In the genomic region with DNA sequence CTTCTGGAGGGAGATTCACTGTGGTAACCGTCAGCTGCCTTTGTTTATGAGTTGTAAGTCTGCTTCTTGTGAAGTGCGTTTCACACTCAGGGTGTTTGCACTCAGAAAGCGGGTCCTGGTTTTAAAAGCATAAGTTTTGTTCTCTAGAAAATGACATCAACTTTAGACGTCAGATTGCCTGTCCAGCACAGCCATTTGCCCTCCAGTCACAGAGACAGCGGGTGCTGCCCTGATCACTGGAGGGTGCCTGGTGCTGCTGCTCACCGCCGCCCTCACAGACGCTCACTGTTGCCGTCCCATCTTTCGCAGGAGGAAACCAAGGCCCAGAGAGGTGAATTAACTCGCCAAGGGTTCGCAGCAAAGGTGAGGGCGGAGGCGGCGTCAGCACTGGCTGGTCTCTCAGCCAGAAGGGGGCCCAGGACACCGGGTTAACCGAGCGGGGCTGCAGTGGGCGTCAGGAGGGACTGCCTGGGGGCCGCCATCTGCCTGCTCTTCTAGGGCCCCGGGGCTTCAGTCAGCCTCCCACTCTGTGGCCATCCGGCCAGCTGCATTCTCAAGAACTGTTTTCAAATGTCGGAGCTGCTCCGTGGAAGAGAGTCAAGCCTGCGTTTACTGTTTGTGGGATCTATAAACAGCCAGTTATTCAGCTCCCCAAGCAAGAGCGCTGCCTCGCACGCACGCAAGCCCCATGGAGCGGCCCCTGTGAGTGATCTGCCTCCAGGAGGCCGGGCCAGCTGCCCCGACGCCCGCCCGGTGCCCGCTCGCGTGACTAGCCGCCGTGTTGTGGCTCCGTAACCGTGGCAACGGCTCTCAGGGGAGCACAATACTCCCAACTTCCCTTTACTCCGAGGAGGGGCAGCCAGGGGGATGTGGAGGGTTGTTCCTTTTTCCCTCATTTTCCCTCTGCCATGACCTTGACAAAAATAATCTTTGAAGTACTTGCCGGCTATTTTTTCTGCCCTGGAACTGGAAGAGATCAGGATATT, we compare ENCODE assay signal across 8 cellular contexts. TPM values are rescaled to one million over a fixed set of nuclear protein-coding genes. Genes with fewer than 3 reads are reported as not detected.
DNase-seq lines count a peak whose midpoint lies in the region; ATAC-seq lines count a peak whose summit lies in the region.

No MANE protein-coding gene starts in this region.

- H3K27me3 Mint-ChIP-seq in activated T-helper 17 cell treated with anti-CD3 and anti-CD28 coated beads, Interleukin-2, amount 50 U/mL, for 72 hours: peaks cover 12% of the 10 kb centered on the region

- peaks cover 18% of the 10 kb centered on the region for H3K4me1 Mint-ChIP-seq in activated T-helper 17 cell treated with anti-CD3 and anti-CD28 coated beads, Interleukin-2, amount 50 U/mL, for 72 hours

- peak; percentile 72 for ATAC-seq in GM19463 (IDR thresholded peaks at IDR 0.05; ENCODE audit: unreplicated experiment)
- peak; percentile 52 for ATAC-seq in HG03469 (IDR thresholded peaks at IDR 0.05; ENCODE audit: unreplicated experiment)
- ATAC-seq in activated T-helper 17 cell treated with anti-CD3 and anti-CD28 coated beads, Interleukin-2, amount 50 U/mL, for 72 hours (replicated peaks): peak; percentile 68
- peak; percentile 87 for ATAC-seq in Right ventricle myocardium inferior

- DNase-seq in DMS153 treated with DMSO at 0.1 percent for 48 hours (lab: John Stamatoyannopoulos, UW; ENCODE audit: unreplicated experiment) (peak; percentile 100), NCI-H526 treated with DMSO at 0.1 percent for 48 hours (lab: John Stamatoyannopoulos, UW) (peak; percentile 64), Right ventricle myocardium inferior (ENCODE audit: missing footprints) (peak; percentile 95), posterior vena cava (ENCODE audit: low spot score) (peak; percentile 96)
- no peak for DNase-seq in central memory CD4-positive, alpha-beta T cell

- intact Hi-C loops in Right ventricle myocardium inferior (cut with DNase I) (no loop called here), posterior vena cava (cut with DNase I) (no loop called here)

- H3K4me3 Mint-ChIP-seq in activated T-helper 17 cell treated with anti-CD3 and anti-CD28 coated beads, Interleukin-2, amount 50 U/mL, for 72 hours: peak overlapping the region; percentile 68

- peak overlapping the region; percentile 92 for H3K27ac Mint-ChIP-seq in activated T-helper 17 cell treated with anti-CD3 and anti-CD28 coated beads, Interleukin-2, amount 50 U/mL, for 72 hours

- H3K9me3 Mint-ChIP-seq in activated T-helper 17 cell treated with anti-CD3 and anti-CD28 coated beads, Interleukin-2, amount 50 U/mL, for 72 hours: no peaks in the 10 kb centered on the region

- peaks cover 38% of the 10 kb centered on the region for H3K36me3 Mint-ChIP-seq in activated T-helper 17 cell treated with anti-CD3 and anti-CD28 coated beads, Interleukin-2, amount 50 U/mL, for 72 hours (ENCODE audit: low read depth)

RNA-seq across cellular contexts. Expression of gene EXOC3, which starts 43.4 kb away (rescaled TPM):
- total RNA-seq in activated T-helper 17 cell treated with anti-CD3 and anti-CD28 coated beads, Interleukin-2, amount 50 U/mL, for 72 hours: 10 to 100 TPM; 78.3 to 93.6 TPM
- total RNA-seq in Right ventricle myocardium inferior (47.3 TPM), posterior vena cava (10 to 100 TPM; 52.6 to 54.2 TPM)
